ENCODE assay signal across 31 cellular contexts in genomic region chr6:165708985-165709576, GRCh38. TPM values are rescaled to one million over a fixed set of nuclear protein-coding genes. Genes with fewer than 3 reads are reported as not detected.
"Had no signal": no experiment of that assay in that cellular context is flagged by ENCODE, and none has a peak within 500 bp of the region (broad histone marks: within the 10 kb centered on the region; RNA-seq: fewer than 3 reads in every experiment).

No MANE protein-coding gene starts in this region.

- H3K4me1 ChIP-seq: adrenal gland, body of pancreas, colonic mucosa had no signal

- ATAC-seq: activated CD4-positive, alpha-beta T cell treated with anti-CD3 and anti-CD28 coated beads for 36 hours; activated CD8-positive, alpha-beta memory T cell treated with anti-CD3 and anti-CD28 coated beads, Interleukin-2, amount 10 ng/mL, durations not matched to agents 7 days and 5 days; activated CD8-positive, alpha-beta T cell treated with anti-CD3 and anti-CD28 coated beads, Interleukin-2, amount 10 ng/mL, durations not matched to agents 7 days and 5 days; activated naive CD8-positive, alpha-beta T cell treated with anti-CD3 and anti-CD28 coated beads, Interleukin-2, amount 50 U/mL, for 24 hours; body of pancreas; esophagus mucosa had no signal

- H3K36me3 ChIP-seq: adrenal gland, colonic mucosa had no signal

- H3K4me3 ChIP-seq: adrenal gland, body of pancreas, colonic mucosa had no signal

- H3K27me3 ChIP-seq: adrenal gland, body of pancreas, colonic mucosa had no signal

- H3K27ac ChIP-seq: adrenal gland, body of pancreas, colonic mucosa had no signal

- DNase-seq: activated CD4-positive, alpha-beta memory T cell treated with anti-CD3 and anti-CD28 coated beads for 36 hours; activated CD4-positive, alpha-beta T cell treated with anti-CD3 and anti-CD28 coated beads for 36 hours; activated CD4-positive, alpha-beta T cell treated with anti-CD3 and anti-CD28 coated beads, Interleukin-2, amount 10 ng/mL, durations not matched to agents 24 days and 14 days; activated CD4-positive, CD25-positive, alpha-beta regulatory T cell; activated CD4-positive, CD25-positive, alpha-beta regulatory T cell treated with anti-CD3 and anti-CD28 coated beads, Interleukin-2, amount 50 U/mL, for 72 hours; activated CD8-positive, alpha-beta memory T cell treated with anti-CD3 and anti-CD28 coated beads, Interleukin-2, amount 10 ng/mL, durations not matched to agents 7 days and 5 days; activated CD8-positive, alpha-beta memory T cell treated with anti-CD3 and anti-CD28 coated beads, Interleukin-2, amount 50 U/mL, for 4 hours; activated CD8-positive, alpha-beta T cell treated with anti-CD3 and anti-CD28 coated beads, Interleukin-2, amount 10 ng/mL, durations not matched to agents 7 days and 5 days; activated effector memory CD4-positive, alpha-beta T cell treated with anti-CD3 and anti-CD28 coated beads, Interleukin-2, amount 50 U/mL, for 16 hours; activated naive CD4-positive, alpha-beta T cell treated with anti-CD3 and anti-CD28 coated beads for 36 hours; activated naive CD8-positive, alpha-beta T cell treated with anti-CD3 and anti-CD28 coated beads for 36 hours; activated naive CD8-positive, alpha-beta T cell treated with anti-CD3 and anti-CD28 coated beads, Interleukin-2, amount 50 U/mL, for 24 hours; activated T-cell treated with anti-CD3 and anti-CD28 coated beads, Interleukin-2, amount 50 U/mL, for 1 hour; activated T-cell treated with anti-CD3 and anti-CD28 coated beads, Interleukin-2, amount 50 U/mL, for 48 hours; adrenal gland; amygdala; aorta; body of pancreas; central memory CD4-positive, alpha-beta T cell; cerebellar nuclear complex; colonic mucosa; effector CD8-positive, alpha-beta T cell; endodermal cell; foreskin fibroblast; head of caudate nucleus; T-helper 2 cell had no signal

- H3K9me3 ChIP-seq: adrenal gland, body of pancreas, colonic mucosa had no signal

RNA-seq across cellular contexts. Expression of gene PDE10A, which starts 46.0 kb away (rescaled TPM):
- total RNA-seq: activated CD4-positive, alpha-beta memory T cell treated with anti-CD3 and anti-CD28 coated beads for 36 hours; activated CD4-positive, alpha-beta T cell treated with anti-CD3 and anti-CD28 coated beads for 36 hours; activated CD4-positive, alpha-beta T cell treated with anti-CD3 and anti-CD28 coated beads, Interleukin-2, amount 10 ng/mL, durations not matched to agents 24 days and 14 days; activated CD8-positive, alpha-beta memory T cell treated with anti-CD3 and anti-CD28 coated beads for 36 hours; activated CD8-positive, alpha-beta memory T cell treated with anti-CD3 and anti-CD28 coated beads, Interleukin-2, amount 10 ng/mL, durations not matched to agents 7 days and 5 days; activated CD8-positive, alpha-beta T cell treated with anti-CD3 and anti-CD28 coated beads, Interleukin-2, amount 10 ng/mL, durations not matched to agents 7 days and 5 days; activated naive CD4-positive, alpha-beta T cell treated with anti-CD3 and anti-CD28 coated beads for 36 hours; activated naive CD8-positive, alpha-beta T cell treated with anti-CD3 and anti-CD28 coated beads for 36 hours; activated T-helper 1 cell treated with anti-CD3 and anti-CD28 coated beads, Interleukin-12 subunit alpha, Interleukin-12 subunit beta, Interleukin-2, Interleukin-4 antibody, amounts not matched to agents 30 ng/mL and 10 ng/mL and 1 ng/mL, durations not matched to agents 14 hours and 24 hours and 36 hours; activated T-helper 2 cell treated with anti-CD3 and anti-CD28 coated beads, Interferon-gamma antibody, Interleukin-2, Interleukin-4, amounts not matched to agents 10 μg/mL and 5 μg/mL and 100 μg/mL, durations not matched to agents 14 hours and 24 hours and 36 hours; T-helper 1 cell treated with Interleukin-12 subunit alpha and Interleukin-12 subunit beta and Interleukin-4 antibody, amounts not matched to agents 30 ng/mL and 1 ng/mL, for 36 hours had no signal
